In genomic region chr20:45934587-45935415, GRCh38 we compare ENCODE assay signal across 8 cellular contexts. TPM values are rescaled to one million over a fixed set of nuclear protein-coding genes. Genes with fewer than 3 reads are reported as not detected.
DNase-seq lines count a peak whose midpoint lies in the region; ATAC-seq and TF ChIP-seq lines count a peak whose summit lies in the region.

Gene PCIF1, plus strand, starts transcription at chr20:45934683. Its CDS starts 4,317 bp downstream, at chr20:45939000.

- H3K9me3 ChIP-seq in left ventricle myocardium inferior (replicated peaks) (no peaks in the 10 kb centered on the region), psoas muscle (no peaks in the 10 kb centered on the region)

- H3K4me1 ChIP-seq in left ventricle myocardium inferior (peaks cover 41% of the 10 kb centered on the region), psoas muscle (peaks cover 18% of the 10 kb centered on the region), urinary bladder (ENCODE audit: insufficient read depth) (no peaks in the 10 kb centered on the region)

- DNase-seq in NCI-H187 treated with DMSO at 0.1 percent for 48 hours (lab: John Stamatoyannopoulos, UW) (peak; percentile 50), T-helper 2 cell (peak; percentile 95 to 98 (median 97)), left ventricle myocardium inferior (peak; percentile 98), psoas muscle (peak; percentile 98 to 99)

- intact Hi-C loops in left ventricle myocardium inferior (cut with micrococcal nuclease) (loop anchor here (5.0 kb wide), 1 partner anchor 42 kb away; the partner anchor contains the start of genes CTSA and NEURL2), psoas muscle (cut with DNase I) (loop anchor here (5.0 to 10.0 kb wide), 2 partner anchors 42 to 1380 kb away; partner anchors contain the start of genes CTSA (in 2 of the 2) and NEURL2 (in 2 of the 2))

- H3K27me3 ChIP-seq in left ventricle myocardium inferior (ENCODE audit: low read depth) (no peaks in the 10 kb centered on the region), psoas muscle (ENCODE audit: insufficient read depth in 3 of 3, low read length in 2 of 3) (no peaks in the 10 kb centered on the region)

- WGBS in psoas muscle, 3 donors = 0 to 1% (median 1%) methylated on average over 63 to 101 of the region's 102 CpGs
- under 1% methylated on average over 102 of the region's 102 CpGs for WGBS in urinary bladder

- no peak for TF ChIP-seq CTCF in left ventricle myocardium inferior (IDR thresholded peaks at IDR 0.05; ENCODE audit: borderline replicate concordance)
- no peak for TF ChIP-seq CTCF in psoas muscle (IDR thresholded peaks at IDR 0.05)

- H3K4me3 ChIP-seq in left ventricle myocardium inferior (peak within 1 kb of the TSS; percentile 100), psoas muscle (peak within 1 kb of the TSS; percentile 97), urinary bladder (ENCODE audit: low read depth, low read length) (peak within 1 kb of the TSS; percentile 81)

- H3K27ac ChIP-seq in angular gyrus (ENCODE audit: low read depth, low read length) (peak within 1 kb of the TSS; percentile 100), left ventricle myocardium inferior (replicated peaks) (peak within 1 kb of the TSS; percentile 100), psoas muscle (peak within 1 kb of the TSS; percentile 100), urinary bladder (ENCODE audit: low read depth) (peak within 1 kb of the TSS; percentile 100)

- peaks cover 28% of the 10 kb centered on the region for H3K36me3 ChIP-seq in left ventricle myocardium inferior
- H3K36me3 ChIP-seq in psoas muscle (ENCODE audit: insufficient read depth in 1 of 2, low read depth in 1 of 2) = peaks cover 6 to 37% of the 10 kb centered on the region in 2 donors
- peaks cover 6% of the 10 kb centered on the region for H3K36me3 ChIP-seq in urinary bladder (ENCODE audit: insufficient read depth)

- ATAC-seq in GM18502 (IDR thresholded peaks at IDR 0.05; ENCODE audit: poor library complexity, unreplicated experiment) (peak; percentile 77), HG02970 (IDR thresholded peaks at IDR 0.05; ENCODE audit: low FRiP score, unreplicated experiment) (peak; percentile 76), psoas muscle (peak; percentile 86 to 92 (median 88))

RNA-seq across cellular contexts. Expression of gene PCIF1, which starts in this region (rescaled TPM):
- 21.9 TPM for total RNA-seq in left ventricle myocardium inferior
- total RNA-seq in psoas muscle = 10 to 100 TPM; 24.7 to 46.7 (median 32.0) TPM
- polyA plus RNA-seq in psoas muscle = 10 to 100 TPM; 26.0 to 41.3 (median 29.7) TPM
- 11.5 TPM for total RNA-seq in urinary bladder
- polyA plus RNA-seq in urinary bladder = 44.0 TPM

Comparison
In these comparisons a context has a peak if more than half of its experiments do, and no peak if none do; other contexts are left out.
1. Peak in every context shown above with its lines: DNase-seq, ATAC-seq, H3K4me3 ChIP-seq and H3K27ac ChIP-seq.